Comparison of ENCODE assay signal across 19 cellular contexts in genomic region chr22:48443680-48444079, GRCh38.
"Had no signal": no experiment of that assay in that cellular context is flagged by ENCODE, and none has a peak within 500 bp of the region (broad histone marks: within the 10 kb centered on the region; RNA-seq: fewer than 3 reads in every experiment).

No MANE protein-coding gene starts in this region.

- DNase-seq: dermis blood vessel endothelial cell; effector memory CD8-positive, alpha-beta T cell; erythroblast; esophagus squamous epithelium; hypothalamus; immature natural killer cell; islet precursor cell; left ventricle myocardium superior; natural killer cell; pancreas; small intestine; stimulated activated CD4-positive, alpha-beta T cell treated with anti-CD3 and anti-CD28 coated beads, Interleukin-2, amount 100 ng/mL, for 24 hours; stimulated activated CD4-positive, alpha-beta T cell treated with anti-CD3 and anti-CD28 coated beads, Interleukin-4, amount 100 ng/mL, for 24 hours; stimulated activated naive CD4-positive, alpha-beta T cell treated with Interleukin-2 at 50 U/mL for 16 hours; testis; tibial artery had no signal

- H3K4me1 ChIP-seq: esophagus squamous epithelium, pancreas, right lobe of liver, testis, tibial artery had no signal

- H3K27me3 ChIP-seq: pancreas, right lobe of liver, testis, tibial artery had no signal

- H3K36me3 ChIP-seq: esophagus squamous epithelium, pancreas, right lobe of liver, tibial artery had no signal

- H3K27ac ChIP-seq: coronary artery, esophagus squamous epithelium, pancreas, right lobe of liver, testis, tibial artery had no signal

- H3K9me3 ChIP-seq: esophagus squamous epithelium, pancreas, right lobe of liver, testis, tibial artery had no signal

- H3K4me3 ChIP-seq: coronary artery, esophagus squamous epithelium, lung, pancreas, right lobe of liver, testis, tibial artery had no signal
